Comparison of ENCODE assay signal across 19 cellular contexts in genomic region chr4:61922766-61923165, GRCh38.
DNase-seq lines count a peak whose midpoint lies in the region; ATAC-seq, FAIRE-seq and TF ChIP-seq lines count a peak whose summit lies in the region.
"Had no signal": no experiment of that assay in that cellular context is flagged by ENCODE, and none has a peak within 500 bp of the region (broad histone marks: within the 10 kb centered on the region; RNA-seq: fewer than 3 reads in every experiment).

No MANE protein-coding gene starts in this region.

- no peak overlapping the region for H3K14ac ChIP-seq in mesenchymal stem cell (ENCODE audit: low read length in 2 of 2)

- H3K79me2 ChIP-seq in HepG2 (ENCODE audit: insufficient read depth, low read length): no peaks in the 10 kb centered on the region

- no peak overlapping the region for H3K23ac ChIP-seq in mesenchymal stem cell (ENCODE audit: low read length in 2 of 2)

- no peak overlapping the region for H3K4ac ChIP-seq in mesenchymal stem cell (ENCODE audit: low read depth in 1 of 2, low read length in 2 of 2)

- FAIRE-seq in HepG2 (lab: Jason Lieb, UNC): no peak

- H4K8ac ChIP-seq in mesenchymal stem cell (ENCODE audit: low read length): no peak overlapping the region

- no peak overlapping the region for H2AK5ac ChIP-seq in mesenchymal stem cell (ENCODE audit: low read length, severe bottlenecking)

- H3K27me3 Mint-ChIP-seq in stimulated activated naive B cell treated with anti-CD40 and anti-IgM and Interleukin-4, amounts not matched to agents 10 μg/mL and 1 μg/mL and 100 μg/mL, for 72 hours: no peaks in the 10 kb centered on the region
- H3K27me3 Mint-ChIP-seq: CD4-positive, alpha-beta T cell had no signal

- no peak overlapping the region for H3K4me3 ChIP-seq in liver (ENCODE audit: low read depth in 1 of 3, low read length in 3 of 3)
- no peak overlapping the region for H3K4me3 ChIP-seq in HepG2 (replicated peaks in 1 of 3; ENCODE audit: insufficient read depth in 1 of 3, low read depth in 2 of 3, low read length in 3 of 3)
- H3K4me3 ChIP-seq in RWPE2 (ENCODE audit: severe bottlenecking): no peak overlapping the region
- no peak overlapping the region for H3K4me3 ChIP-seq in mesenchymal stem cell (ENCODE audit: insufficient read depth in 1 of 2, low read depth in 1 of 2, low read length in 2 of 2)

- H3K4me1 ChIP-seq in liver (ENCODE audit: control insufficient read depth in 4 of 4, insufficient read depth in 4 of 4, low read length in 3 of 4) (no peaks in the 10 kb centered on the region), HepG2 (ENCODE audit: insufficient read depth, low read length) (no peaks in the 10 kb centered on the region), RWPE2 (ENCODE audit: insufficient read depth, poor library complexity, severe bottlenecking) (peaks cover 16% of the 10 kb centered on the region), mesenchymal stem cell (ENCODE audit: control insufficient read depth, insufficient read depth, low read depth, low read length) (no peaks in the 10 kb centered on the region)

- no peak for TF ChIP-seq POLR2A in HepG2 (IDR thresholded peaks at IDR 0.05; ENCODE audit: insufficient read depth in 1 of 2, low read depth in 2 of 2, low read length in 2 of 2)

- peaks cover 0 to 9% (median 0%) of the 10 kb centered on the region in 4 donors for H3K27me3 ChIP-seq in liver (ENCODE audit: control insufficient read depth in 4 of 4, insufficient read depth in 4 of 4, low read length in 3 of 4)
- H3K27me3 ChIP-seq in HepG2 (ENCODE audit: control insufficient read depth in 1 of 2, insufficient read depth in 2 of 2, low read length in 2 of 2): 0 out of 5 replicates have a peak, but pooled peaks cover 0 to 3% of the 10 kb centered on the region in 2 experiments
- H3K27me3 ChIP-seq in RWPE2 (ENCODE audit: insufficient read depth, poor library complexity, severe bottlenecking): no peaks in the 10 kb centered on the region
- no peaks in the 10 kb centered on the region for H3K27me3 ChIP-seq in mesenchymal stem cell (ENCODE audit: control insufficient read depth in 1 of 2, insufficient read depth in 1 of 2, low read length in 2 of 2)

- CTCF ChIA-PET in HepG2 (lab: Yijun Ruan, JAX; ENCODE audit: low intra/inter-chr PET ratio, low total read pairs): no interaction called here

- no peak overlapping the region for H3K4me3 Mint-ChIP-seq in stimulated activated naive B cell treated with anti-CD40 and anti-IgM and Interleukin-4, amounts not matched to agents 10 μg/mL and 1 μg/mL and 100 μg/mL, for 72 hours
- H3K4me3 Mint-ChIP-seq: CD4-positive, alpha-beta T cell had no signal

- no peak for DNase-seq in HepG2 (ENCODE audit: low spot score)
- no peak for DNase-seq in RWPE2 (ENCODE audit: low spot score)
- peak; percentile 10 for DNase-seq in mesenchymal stem cell
- no peak for DNase-seq in stimulated activated naive B cell treated with anti-CD40 and anti-IgM and Interleukin-4, amounts not matched to agents 10 μg/mL and 1 μg/mL and 100 μg/mL, for 72 hours
- no peak for DNase-seq in germinal center (ENCODE audit: low spot score)
- DNase-seq in COR-L47 (lab: John Stamatoyannopoulos, UW): no peak
- DNase-seq: Calu3; CD4-positive, alpha-beta T cell; DMS79 treated with DMSO at 0.1 percent for 48 hours; H7; NCI-H1105; NCI-H1694 treated with DMSO at 0.1 percent for 48 hours; NCI-H2107; NCI-H510A; NCI-H774; SHP77 treated with DMSO at 0.1 percent for 48 hours; SK-N-SH had no signal

- H4K20me1 ChIP-seq in HepG2 (ENCODE audit: insufficient read depth, low read length): no peaks in the 10 kb centered on the region

- H2AFZ ChIP-seq in HepG2 (ENCODE audit: low read length) (no peak overlapping the region), mesenchymal stem cell (ENCODE audit: low read depth, low read length) (no peak overlapping the region)

- ATAC-seq in HepG2 (no peak), RWPE2 (ENCODE audit: low read depth) (peak; percentile 79)
- no peak for ATAC-seq in stimulated activated naive B cell treated with anti-CD40 and anti-IgM and Interleukin-4, amounts not matched to agents 10 μg/mL and 1 μg/mL and 100 μg/mL, for 72 hours (replicated peaks)

- no peak overlapping the region for H3K18ac ChIP-seq in mesenchymal stem cell (ENCODE audit: low read depth in 1 of 2, low read length in 2 of 2)

- TF ChIP-seq CTCF in liver (IDR thresholded peaks at IDR 0.05; ENCODE audit: low read depth, low read length, missing input control) (no peak), HepG2 (CRISPR knock-in tag; IDR thresholded peaks at IDR 0.05) (no peak), RWPE2 (IDR thresholded peaks at IDR 0.05; ENCODE audit: poor library complexity, severe bottlenecking) (no peak)

- H3K9me3 ChIP-seq in liver (ENCODE audit: control insufficient read depth in 4 of 4, low read length in 3 of 4) (no peaks in the 10 kb centered on the region), HepG2 (ENCODE audit: low read length) (no peaks in the 10 kb centered on the region), RWPE2 (ENCODE audit: severe bottlenecking) (no peaks in the 10 kb centered on the region), mesenchymal stem cell (ENCODE audit: control insufficient read depth, low read length) (no peaks in the 10 kb centered on the region)
- H3K9me3 ChIP-seq: SK-N-SH had no signal

- H3K9me3 Mint-ChIP-seq in stimulated activated naive B cell treated with anti-CD40 and anti-IgM and Interleukin-4, amounts not matched to agents 10 μg/mL and 1 μg/mL and 100 μg/mL, for 72 hours: peaks cover 0 to 5% of the 10 kb centered on the region in 2 donors

- no peaks in the 10 kb centered on the region for H3K79me1 ChIP-seq in mesenchymal stem cell (replicated peaks; ENCODE audit: low read length, poor library complexity, severe bottlenecking)

- H3K27ac ChIP-seq in liver (ENCODE audit: low read depth in 1 of 2, low read length in 2 of 2): no peak overlapping the region
- H3K27ac ChIP-seq in HepG2 (ENCODE audit: extremely low read length, insufficient read depth, low read length): no peak overlapping the region
- peak overlapping the region; percentile 24 for H3K27ac ChIP-seq in RWPE2 (ENCODE audit: poor library complexity, severe bottlenecking)
- no peak overlapping the region for H3K27ac ChIP-seq in mesenchymal stem cell (ENCODE audit: low read length, poor library complexity, severe bottlenecking)
- H3K27ac ChIP-seq: HL-60 had no signal

- no peak overlapping the region for H3K4me2 ChIP-seq in HepG2 (ENCODE audit: low read depth, low read length)
- H3K4me2 ChIP-seq in mesenchymal stem cell (ENCODE audit: low read length, poor library complexity, severe bottlenecking): no peak overlapping the region
- H3K4me2 ChIP-seq: SK-N-SH had no signal

- in situ Hi-C loops in HepG2 (cut with HindIII; ENCODE audit: extremely low pct_ligation_motif_present, low pct_unique_long_range_greater_than_20kb): no loop called here

- H2BK120ac ChIP-seq in mesenchymal stem cell (ENCODE audit: low read depth, low read length): no peak overlapping the region

- 34% methylated on average over 4 of the region's 4 CpGs for WGBS in liver
- 3% methylated on average over 4 of the region's 4 CpGs for WGBS in HepG2 (ENCODE audit: low lambda C conversion rate)
- 72% methylated on average over 3 of the region's 4 CpGs for WGBS in mesenchymal stem cell

- no peak overlapping the region for H2BK15ac ChIP-seq in mesenchymal stem cell (ENCODE audit: low read depth, poor library complexity, severe bottlenecking)

- H3K36me3 ChIP-seq in liver (ENCODE audit: control insufficient read depth in 4 of 4, insufficient read depth in 3 of 4, low read depth in 1 of 4, low read length in 3 of 4): no peaks in the 10 kb centered on the region
- H3K36me3 ChIP-seq in HepG2 (replicated peaks in 1 of 2; ENCODE audit: control insufficient read depth in 1 of 2, insufficient read depth in 2 of 2, low read length in 2 of 2): no peaks in the 10 kb centered on the region
- no peaks in the 10 kb centered on the region for H3K36me3 ChIP-seq in RWPE2 (ENCODE audit: low read depth)
- H3K36me3 ChIP-seq in mesenchymal stem cell (ENCODE audit: control insufficient read depth in 1 of 2, insufficient read depth in 2 of 2, low read depth in 1 of 2, low read length in 2 of 2): no peaks in the 10 kb centered on the region

- H3K36me3 Mint-ChIP-seq in stimulated activated naive B cell treated with anti-CD40 and anti-IgM and Interleukin-4, amounts not matched to agents 10 μg/mL and 1 μg/mL and 100 μg/mL, for 72 hours: no peaks in the 10 kb centered on the region

- H2BK12ac ChIP-seq in mesenchymal stem cell (ENCODE audit: low read length in 2 of 2): no peak overlapping the region

- TF ChIP-seq RAD21 in liver (IDR thresholded peaks at IDR 0.05): no peak
- TF ChIP-seq RAD21 in HepG2 (CRISPR knock-in tag; IDR thresholded peaks at IDR 0.05): no peak

- no peak overlapping the region for H4K91ac ChIP-seq in mesenchymal stem cell (ENCODE audit: low read length)

- no peak overlapping the region for H2BK5ac ChIP-seq in mesenchymal stem cell (ENCODE audit: low read depth, low read length, poor library complexity, severe bottlenecking)

- POLR2A ChIA-PET in HepG2 (lab: Yijun Ruan, JAX): no interaction called here

- intact Hi-C loops in HepG2 (cut with micrococcal nuclease; ENCODE audit: unreplicated experiment): no loop called here

- H3K27ac Mint-ChIP-seq in stimulated activated naive B cell treated with anti-CD40 and anti-IgM and Interleukin-4, amounts not matched to agents 10 μg/mL and 1 μg/mL and 100 μg/mL, for 72 hours: no peak overlapping the region
- H3K27ac Mint-ChIP-seq: CD4-positive, alpha-beta T cell had no signal

- H3K9ac ChIP-seq in liver (ENCODE audit: low read depth in 1 of 2, low read length in 2 of 2) (no peak overlapping the region), HepG2 (ENCODE audit: insufficient read depth, low read depth, low read length) (no peak overlapping the region), mesenchymal stem cell (ENCODE audit: low read length) (no peak overlapping the region)
- H3K9ac ChIP-seq: SK-N-SH had no signal

- TF ChIP-seq EP300 in HepG2 (IDR thresholded peaks at IDR 0.05; ENCODE audit: low read depth in 2 of 2, low read length in 2 of 2) (no peak), HepG2 (CRISPR knock-in tag; IDR thresholded peaks at IDR 0.05; ENCODE audit: borderline replicate concordance) (no peak)

- BruUV-seq in HepG2 (replicated peaks; lab: Mats Ljungman, UMichigan): no TSS peak

- H3K4me1 Mint-ChIP-seq in stimulated activated naive B cell treated with anti-CD40 and anti-IgM and Interleukin-4, amounts not matched to agents 10 μg/mL and 1 μg/mL and 100 μg/mL, for 72 hours: no peaks in the 10 kb centered on the region

TF ChIP-seq in liver, 16 proteins besides CTCF, POLR2A, EP300 and RAD21 (continues in another document):
- TF ChIP-seq NR2F2 (IDR thresholded peaks at IDR 0.05) (peak; percentile 18), MAX (IDR thresholded peaks at IDR 0.05) (no peak), JUND (IDR thresholded peaks at IDR 0.05) (no peak)
